33 cellular contexts compared by ENCODE assay signal in genomic region chr2:215020283-215020682, GRCh38.
DNase-seq lines count a peak whose midpoint lies in the region; ATAC-seq, FAIRE-seq and TF ChIP-seq lines count a peak whose summit lies in the region.
"Had no signal": no experiment of that assay in that cellular context is flagged by ENCODE, and none has a peak within 500 bp of the region (broad histone marks: within the 10 kb centered on the region; RNA-seq: fewer than 3 reads in every experiment).

No MANE protein-coding gene starts in this region.

- intact Hi-C loops in CD14-positive monocyte (cut with micrococcal nuclease), result no loop called here

- H3K27me3 ChIP-seq in WERI-Rb-1 (ENCODE audit: insufficient read depth, low read depth, severe bottlenecking), result no peaks in the 10 kb centered on the region
- H3K27me3 ChIP-seq: dorsolateral prefrontal cortex, esophagus squamous epithelium, foreskin keratinocyte, heart left ventricle, suprapubic skin, upper lobe of left lung had no signal

- no peaks in the 10 kb centered on the region for H3K36me3 ChIP-seq in WERI-Rb-1
- H3K36me3 ChIP-seq: esophagus squamous epithelium, heart left ventricle, suprapubic skin, upper lobe of left lung had no signal

- no peak for TF ChIP-seq CTCF in GM12865 (IDR thresholded peaks at IDR 0.05; ENCODE audit: insufficient read depth, low read depth, low read length, missing control alignments)
- no peak for TF ChIP-seq CTCF in CD14-positive monocyte (IDR thresholded peaks at IDR 0.05)
- TF ChIP-seq CTCF in WERI-Rb-1 (IDR thresholded peaks at IDR 0.05; ENCODE audit: low read depth, low read length), result no peak

- peaks cover 0 to 6% (median 4%) of the 10 kb centered on the region in 7 donors for H3K9me3 Mint-ChIP-seq in CD14-positive monocyte
- H3K9me3 Mint-ChIP-seq: activated CD4-positive, alpha-beta memory T cell treated with anti-CD3 and anti-CD28 coated beads for 36 hours; activated naive CD4-positive, alpha-beta T cell treated with anti-CD3 and anti-CD28 coated beads for 36 hours; activated T-helper 1 cell treated with anti-CD3 and anti-CD28 coated beads, Interleukin-12 subunit alpha, Interleukin-12 subunit beta, Interleukin-2, Interleukin-4 antibody, amounts not matched to agents 30 ng/mL and 10 ng/mL and 1 ng/mL, durations not matched to agents 14 hours and 24 hours and 36 hours had no signal

- no peak overlapping the region for H3K27ac Mint-ChIP-seq in CD14-positive monocyte
- H3K27ac Mint-ChIP-seq: activated CD4-positive, alpha-beta memory T cell treated with anti-CD3 and anti-CD28 coated beads for 36 hours; activated naive CD4-positive, alpha-beta T cell treated with anti-CD3 and anti-CD28 coated beads for 36 hours; activated T-helper 1 cell treated with anti-CD3 and anti-CD28 coated beads, Interleukin-12 subunit alpha, Interleukin-12 subunit beta, Interleukin-2, Interleukin-4 antibody, amounts not matched to agents 30 ng/mL and 10 ng/mL and 1 ng/mL, durations not matched to agents 14 hours and 24 hours and 36 hours; CD4-positive, CD25-positive, alpha-beta regulatory T cell; IgD-negative memory B cell; T-helper 17 cell had no signal

- ATAC-seq in GM21390 (IDR thresholded peaks at IDR 0.05; ENCODE audit: unreplicated experiment) (peak; percentile 43), HG02852 (IDR thresholded peaks at IDR 0.05; ENCODE audit: unreplicated experiment) (peak; percentile 43), HG03520 (IDR thresholded peaks at IDR 0.05; ENCODE audit: unreplicated experiment) (peak; percentile 29)
- ATAC-seq: activated CD4-positive, CD25-positive, alpha-beta regulatory T cell treated with anti-CD3 and anti-CD28 coated beads, Interleukin-2, amount 50 U/mL, for 24 hours; foreskin keratinocyte; HCT116; heart left ventricle; Panc1; SK-N-SH treated with all-trans-retinoic acid at 6 μM for 48 hours; T-helper 17 cell had no signal

- H3K4me1 Mint-ChIP-seq in CD14-positive monocyte, result no peaks in the 10 kb centered on the region
- H3K4me1 Mint-ChIP-seq: CD4-positive, CD25-positive, alpha-beta regulatory T cell; T-helper 17 cell had no signal

- TF ChIP-seq POLR2A in H54 (IDR thresholded peaks at IDR 0.05; ENCODE audit: low read depth, low read length), result no peak

- H3K9me3 ChIP-seq in WERI-Rb-1 (ENCODE audit: severe bottlenecking), result no peaks in the 10 kb centered on the region
- H3K9me3 ChIP-seq: esophagus squamous epithelium, heart left ventricle, suprapubic skin, upper lobe of left lung had no signal

- no peak overlapping the region for H3K4me3 Mint-ChIP-seq in CD14-positive monocyte
- H3K4me3 Mint-ChIP-seq: activated CD4-positive, alpha-beta memory T cell treated with anti-CD3 and anti-CD28 coated beads for 36 hours; activated naive CD4-positive, alpha-beta T cell treated with anti-CD3 and anti-CD28 coated beads for 36 hours; activated T-helper 1 cell treated with anti-CD3 and anti-CD28 coated beads, Interleukin-12 subunit alpha, Interleukin-12 subunit beta, Interleukin-2, Interleukin-4 antibody, amounts not matched to agents 30 ng/mL and 10 ng/mL and 1 ng/mL, durations not matched to agents 14 hours and 24 hours and 36 hours; CD4-positive, CD25-positive, alpha-beta regulatory T cell; T-helper 17 cell had no signal

- DNase-seq in GM12865 (ENCODE audit: low read depth) (peak; percentile 78), CD14-positive monocyte (ENCODE audit: low spot score) (no peak), NCI-H1092 treated with DMSO at 0.1 percent for 48 hours (lab: John Stamatoyannopoulos, UW) (no peak), H54 (ENCODE audit: insufficient read length, low spot score) (no peak), WERI-Rb-1 (no peak)
- DNase-seq: activated CD4-positive, alpha-beta memory T cell treated with anti-CD3 and anti-CD28 coated beads for 36 hours; activated naive CD4-positive, alpha-beta T cell treated with anti-CD3 and anti-CD28 coated beads for 36 hours; CD4-positive, CD25-positive, alpha-beta regulatory T cell; dorsolateral prefrontal cortex; esophagus squamous epithelium; foreskin keratinocyte; heart left ventricle; NCI-H146; NCI-H345; NCI-H69; retina; Right ventricle myocardium superior; stimulated activated naive CD4-positive, alpha-beta T cell treated with Interleukin-2 at 50 U/mL for 16 hours; T-helper 17 cell; upper lobe of left lung had no signal

- H3K36me3 Mint-ChIP-seq in CD14-positive monocyte, result no peaks in the 10 kb centered on the region
- H3K36me3 Mint-ChIP-seq: activated CD4-positive, alpha-beta memory T cell treated with anti-CD3 and anti-CD28 coated beads for 36 hours; CD4-positive, CD25-positive, alpha-beta regulatory T cell; IgD-negative memory B cell had no signal

- no peak overlapping the region for H3K27ac ChIP-seq in WERI-Rb-1
- H3K27ac ChIP-seq: dorsolateral prefrontal cortex, esophagus squamous epithelium, foreskin keratinocyte, parathyroid adenoma, suprapubic skin, upper lobe of left lung had no signal

- H3K4me3 ChIP-seq in GM12865 (ENCODE audit: low read depth, low read length), result peak overlapping the region; percentile 54
- H3K4me3 ChIP-seq in WERI-Rb-1 (ENCODE audit: low read depth, low read length), result no peak overlapping the region
- H3K4me3 ChIP-seq: dorsolateral prefrontal cortex, esophagus squamous epithelium, heart left ventricle, smooth muscle cell, suprapubic skin, upper lobe of left lung had no signal

- peaks cover 0 to 2% (median 2%) of the 10 kb centered on the region in 3 donors for H3K27me3 Mint-ChIP-seq in CD14-positive monocyte (ENCODE audit: low read depth in 3 of 3)
- H3K27me3 Mint-ChIP-seq: CD4-positive, CD25-positive, alpha-beta regulatory T cell; IgD-negative memory B cell had no signal

- no peak for FAIRE-seq in H54 (lab: Jason Lieb, UNC)
- FAIRE-seq: keratinocyte had no signal
